ENCODE assay signal across 1 cellular context in genomic region chr19:38250821-38251563, GRCh38.
TF ChIP-seq lines count a peak whose summit lies in the region.

No MANE protein-coding gene starts in this region.

TF ChIP-seq in SK-N-SH, 30 proteins besides CTCF, POLR2A, EP300 and RAD21 (continued from another document):
- no peak for TF ChIP-seq EZH2phosphoT487 (IDR thresholded peaks at IDR 0.05; ENCODE audit: borderline replicate concordance, low read depth)
- TF ChIP-seq NFIC (IDR thresholded peaks at IDR 0.05; ENCODE audit: borderline replicate concordance): no peak
- no peak for TF ChIP-seq POLR2AphosphoS5 (IDR thresholded peaks at IDR 0.05; ENCODE audit: low read depth, low read length)
- no peak for TF ChIP-seq ELF1 (IDR thresholded peaks at IDR 0.05)
- TF ChIP-seq RCOR1 (IDR thresholded peaks at IDR 0.05; ENCODE audit: low read length): no peak
- TF ChIP-seq GATA2 (CRISPR knock-in tag; IDR thresholded peaks at IDR 0.05): no peak
- no peak for TF ChIP-seq MEF2A (IDR thresholded peaks at IDR 0.05; ENCODE audit: borderline replicate concordance, low read depth)
- TF ChIP-seq FOXJ3 (CRISPR knock-in tag; IDR thresholded peaks at IDR 0.05): no peak
- TF ChIP-seq ZBTB33 (IDR thresholded peaks at IDR 0.05; ENCODE audit: borderline replicate concordance, low read depth): no peak
